ENCODE assay signal across 17 cellular contexts in the genomic region with DNA sequence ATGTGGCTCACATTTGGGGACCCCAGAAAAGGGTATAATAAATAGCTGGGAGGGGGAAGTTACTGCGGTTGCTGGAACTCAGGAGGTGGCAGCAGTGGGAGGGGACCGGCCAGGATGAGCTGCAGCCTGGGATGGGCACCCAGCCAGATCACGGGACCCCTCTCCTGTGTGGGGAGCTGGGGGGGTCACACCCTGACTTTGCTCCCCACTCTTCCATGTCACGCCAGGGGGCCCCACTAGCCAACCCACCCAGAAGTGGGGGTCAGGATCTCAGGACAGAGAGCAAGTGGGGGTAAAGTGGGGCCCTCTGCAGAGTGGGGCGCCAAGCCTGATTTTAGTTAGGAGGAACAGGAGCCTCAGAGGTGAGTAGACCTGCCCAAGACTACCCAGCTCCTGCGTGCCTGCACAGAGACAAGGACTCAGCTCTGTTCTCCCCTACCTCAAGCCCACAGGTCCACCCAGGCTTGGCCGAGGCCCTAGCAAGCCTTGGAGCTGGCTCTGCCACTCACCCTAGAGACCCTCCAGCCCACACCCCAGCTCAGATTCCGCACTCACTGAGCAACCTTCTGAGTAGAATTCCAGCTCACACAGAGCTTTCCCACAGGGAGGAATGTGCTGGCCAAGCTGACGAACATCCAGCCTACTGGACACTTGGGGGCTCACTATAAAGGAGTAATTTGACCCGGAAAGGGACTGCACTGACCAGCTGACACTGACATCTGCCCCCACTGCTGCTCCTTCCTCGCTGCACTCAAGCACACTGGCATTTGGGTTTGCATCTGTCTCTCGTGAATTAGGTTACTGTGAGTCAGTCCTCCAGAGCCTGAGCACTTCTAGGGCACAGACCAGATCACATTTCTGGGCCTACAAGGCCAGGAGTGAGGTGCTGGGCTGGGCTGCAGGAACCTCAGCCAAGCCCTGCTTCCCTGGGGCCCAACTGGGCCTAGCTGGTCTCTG.
DNase-seq lines count a peak whose midpoint lies in the region; ATAC-seq and TF ChIP-seq lines count a peak whose summit lies in the region.
"Had no signal": no experiment of that assay in that cellular context is flagged by ENCODE, and none has a peak within 500 bp of the region (broad histone marks: within the 10 kb centered on the region; RNA-seq: fewer than 3 reads in every experiment).

No MANE protein-coding gene starts in this region.

- no peak overlapping the region for H3K27ac ChIP-seq in neuronal stem cell (replicated peaks; ENCODE audit: low read length)
- H3K27ac ChIP-seq in PC-9: no peak overlapping the region
- H3K27ac ChIP-seq: A549 had no signal

- H3K36me3 ChIP-seq in neuronal stem cell (replicated peaks in 1 of 2; ENCODE audit: control insufficient read depth in 2 of 2, insufficient read depth in 2 of 2, low read length in 2 of 2) (peaks cover 0 to 2% of the 10 kb centered on the region in 2 donors), PC-9 (ENCODE audit: low read depth) (no peaks in the 10 kb centered on the region)

- H2BK5ac ChIP-seq in neuronal stem cell (ENCODE audit: low read length): no peak overlapping the region

- H3K79me1 ChIP-seq in neuronal stem cell (ENCODE audit: low read depth, low read length): no peaks in the 10 kb centered on the region

- H2BK15ac ChIP-seq in neuronal stem cell (ENCODE audit: low read length): no peak overlapping the region

- no peak for TF ChIP-seq CTCF in PC-9 (conservative IDR thresholded peaks at IDR 0.05)

- no peak overlapping the region for H3K14ac ChIP-seq in neuronal stem cell (ENCODE audit: low read length)

- intact Hi-C loops in PC-9 (cut with micrococcal nuclease; ENCODE audit: unreplicated experiment): no loop called here

- H4K91ac ChIP-seq in neuronal stem cell (ENCODE audit: low read depth, low read length, poor library complexity): no peak overlapping the region

- CTCF ChIA-PET in PC-9 (lab: Charles Lee): no interaction called here

- H3K4me3 ChIP-seq in neuronal stem cell (ENCODE audit: low read length in 2 of 2): no peak overlapping the region
- H3K4me3 ChIP-seq in PC-9: no peak overlapping the region
- H3K4me3 ChIP-seq: A549 had no signal

- no peak overlapping the region for H2BK120ac ChIP-seq in neuronal stem cell (ENCODE audit: low read depth, low read length)

- no peak overlapping the region for H2BK12ac ChIP-seq in neuronal stem cell (ENCODE audit: low read length)

- H3K4me1 ChIP-seq in neuronal stem cell (ENCODE audit: control insufficient read depth in 2 of 2, insufficient read depth in 1 of 2, low read depth in 1 of 2, low read length in 2 of 2): no peaks in the 10 kb centered on the region
- no peaks in the 10 kb centered on the region for H3K4me1 ChIP-seq in PC-9 (replicated peaks; ENCODE audit: insufficient read depth)
- H3K4me1 ChIP-seq: A549 had no signal

- H2AK5ac ChIP-seq in neuronal stem cell (ENCODE audit: low read depth, low read length): no peak overlapping the region

- H2AFZ ChIP-seq in neuronal stem cell (ENCODE audit: low read length) (no peak overlapping the region), PC-9 (no peak overlapping the region)

- H3K4me2 ChIP-seq in neuronal stem cell (ENCODE audit: insufficient read depth, low read length, poor library complexity, severe bottlenecking): no peak overlapping the region
- H3K4me2 ChIP-seq in PC-9: no peak overlapping the region
- H3K4me2 ChIP-seq: A549 had no signal

- H4K8ac ChIP-seq in neuronal stem cell (ENCODE audit: low read depth, low read length): no peak overlapping the region

- H3K23ac ChIP-seq in neuronal stem cell (ENCODE audit: low read depth, low read length, poor library complexity): peak overlapping the region; percentile 25

- no peaks in the 10 kb centered on the region for H3K79me2 ChIP-seq in PC-9 (ENCODE audit: low read depth)

- no peaks in the 10 kb centered on the region for H4K20me1 ChIP-seq in PC-9 (ENCODE audit: insufficient read depth)

- peaks cover 0 to 13% of the 10 kb centered on the region in 2 donors for H3K9me3 ChIP-seq in neuronal stem cell (replicated peaks in 1 of 2; ENCODE audit: control insufficient read depth in 2 of 2, insufficient read depth in 1 of 2, low read depth in 1 of 2, low read length in 2 of 2)
- H3K9me3 ChIP-seq in PC-9 (ENCODE audit: insufficient read depth, low read depth): no peaks in the 10 kb centered on the region
- H3K9me3 ChIP-seq: A549 had no signal

- peak overlapping the region; percentile 68 for H3K18ac ChIP-seq in neuronal stem cell (ENCODE audit: low read length)

- BruUV-seq in PC-9 (replicated peaks; lab: Mats Ljungman, UMichigan): no TSS peak

- H3K9ac ChIP-seq in neuronal stem cell (ENCODE audit: low read depth, low read length, poor library complexity): no peak overlapping the region

- H3K27me3 ChIP-seq in neuronal stem cell (ENCODE audit: control insufficient read depth in 3 of 3, insufficient read depth in 3 of 3, low read depth in 1 of 3, low read length in 3 of 3): no peaks in the 10 kb centered on the region
- peaks cover 87% of the 10 kb centered on the region for H3K27me3 ChIP-seq in PC-9 (ENCODE audit: insufficient read depth, low read depth)

- POLR2A ChIA-PET in PC-9 (lab: Charles Lee; ENCODE audit: unreplicated experiment): interaction anchor here (0.7 kb wide), 1 partner anchor 313 kb away, joined by 3 read pairs; no protein-coding TSS in a partner anchor

- no peak overlapping the region for H3K4ac ChIP-seq in neuronal stem cell (ENCODE audit: low read length)

- no CpG with 5 or more reads among the region's 12 CpGs for WGBS in neuronal stem cell (ENCODE audit: extremely low coverage in 2 of 2, insufficient read length in 2 of 2, insufficient replicate concordance in 1 of 2), 2 donors

- peak; percentile 30 for DNase-seq in Daoy (ENCODE audit: low read depth)
- DNase-seq in M059J (ENCODE audit: low read depth): peak; percentile 31
- DNase-seq in fibroblast of peridontal ligament (ENCODE audit: extremely low read depth): peak; percentile 15
- no peak for DNase-seq in neuronal stem cell (ENCODE audit: low spot score)
- DNase-seq in NCI-H69 (lab: John Stamatoyannopoulos, UW): no peak
- DNase-seq in PC-9: no peak
- DNase-seq: C1 segment of cervical spinal cord, EL, HFFc6, Kasumi-1, NCI-H187 treated with DMSO at 0.1 percent for 48 hours, NCI-H446 treated with DMSO at 0.1 percent for 48 hours, NCI-H748 treated with DMSO at 0.1 percent for 48 hours, PC-3 had no signal

- H3F3A ChIP-seq in PC-9 (ENCODE audit: insufficient read depth, low read depth): no peaks in the 10 kb centered on the region

- H3K9me2 ChIP-seq in PC-9 (ENCODE audit: insufficient read depth): no peaks in the 10 kb centered on the region

- ATAC-seq in HG03342 (IDR thresholded peaks at IDR 0.05; ENCODE audit: unreplicated experiment) (no peak), HG03432 (IDR thresholded peaks at IDR 0.05; ENCODE audit: unreplicated experiment) (no peak)
- ATAC-seq: A549, PC-3 had no signal

Comparison
In these comparisons a context has a peak if more than half of its experiments do, and no peak if none do; other contexts are left out.
1. DNase-seq: peak in Daoy (single experiment), M059J (single experiment) and fibroblast of peridontal ligament (single experiment); none in neuronal stem cell (single experiment), NCI-H69 (single experiment) and PC-9 (0 of 2).